ENCODE assay signal across 9 cellular contexts in the genomic region with DNA sequence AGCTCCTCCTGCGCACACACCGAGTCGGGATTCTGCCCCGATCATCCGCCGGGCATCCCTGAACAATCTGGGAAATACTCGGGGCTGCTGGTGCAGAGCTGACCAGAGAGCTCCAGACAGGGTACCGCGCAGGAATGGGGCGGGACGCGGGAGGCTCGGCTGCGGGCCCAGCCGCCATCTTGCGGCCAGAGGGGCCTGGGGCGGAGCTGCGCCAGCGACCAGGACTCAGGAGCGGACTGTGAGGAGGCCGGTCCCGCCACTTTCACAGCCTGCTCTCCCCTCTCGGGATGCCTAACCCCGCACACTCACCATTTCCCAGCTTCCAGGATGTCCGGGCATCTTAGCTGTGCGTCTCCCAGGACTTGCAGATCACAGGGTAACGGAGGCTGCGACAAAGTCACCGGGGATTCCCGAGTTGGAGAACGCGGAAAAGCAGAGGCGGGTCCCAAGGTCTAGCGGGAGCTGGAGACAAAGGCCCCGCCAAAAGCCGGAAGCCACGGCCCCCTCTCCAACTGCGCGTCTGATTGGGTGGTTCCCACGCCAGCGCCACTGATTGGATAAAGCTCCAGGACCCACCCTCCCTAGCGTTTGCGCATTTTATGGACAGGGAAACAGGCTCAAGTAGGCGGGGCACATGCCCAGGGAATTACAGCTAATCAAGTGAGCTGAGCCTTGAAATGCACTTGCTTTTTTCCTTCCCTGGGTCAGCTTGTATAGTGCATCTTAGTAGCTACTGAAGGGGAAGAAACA. TPM values are rescaled to one million over a fixed set of nuclear protein-coding genes. Genes with fewer than 3 reads are reported as not detected.
DNase-seq lines count a peak whose midpoint lies in the region; ATAC-seq and TF ChIP-seq lines count a peak whose summit lies in the region.
"Had no signal": no experiment of that assay in that cellular context is flagged by ENCODE, and none has a peak within 500 bp of the region (broad histone marks: within the 10 kb centered on the region; RNA-seq: fewer than 3 reads in every experiment).

No MANE protein-coding gene starts in this region.

- CTCF ChIA-PET in AG04450 (lab: Charles Lee), result interaction anchor here (0.9 to 1.2 kb wide), 2 partner anchors 12 to 84 kb away, joined by 3 to 4 read pairs; a partner anchor contains a TSS

- peaks cover 38% of the 10 kb centered on the region for H3K36me3 Mint-ChIP-seq in endodermal cell (ENCODE audit: low read depth)

- H3K9me3 Mint-ChIP-seq in endodermal cell, result peaks cover 38% of the 10 kb centered on the region

- no peak overlapping the region for H2BK120ac ChIP-seq in mesenchymal stem cell (ENCODE audit: low read depth, low read length)

- 0% methylated on average over 16 to 44 of the region's 44 CpGs for WGBS in endodermal cell (ENCODE audit: insufficient coverage in 1 of 2, insufficient read length in 1 of 2), 2 experiments
- WGBS in mesenchymal stem cell, result under 1% methylated on average over 43 of the region's 44 CpGs

- H3K27ac ChIP-seq in AG04450 (ENCODE audit: low read depth, low read length), result peak overlapping the region; percentile 93
- H3K27ac ChIP-seq in endodermal cell (ENCODE audit: low read depth, low read length), result peak overlapping the region; percentile 99
- H3K27ac ChIP-seq in mesenchymal stem cell (ENCODE audit: low read length, poor library complexity, severe bottlenecking), result peak overlapping the region; percentile 76

- peak; percentile 87 for DNase-seq in AG04450 (ENCODE audit: low read depth, low spot score)
- DNase-seq in NCI-H748 (lab: John Stamatoyannopoulos, UW; ENCODE audit: unreplicated experiment), result peak; percentile 97
- DNase-seq in activated CD8-positive, alpha-beta memory T cell treated with anti-CD3 and anti-CD28 coated beads, Interleukin-2, amount 50 U/mL, for 24 hours (ENCODE audit: extremely low read depth), result peak; percentile 88
- DNase-seq in endodermal cell, result peak; percentile 98
- peak; percentile 97 for DNase-seq in mesenchymal stem cell
- DNase-seq in stimulated activated CD8-positive, alpha-beta memory T cell treated with anti-CD3 and anti-CD28 coated beads, Interleukin-12 subunit alpha, Interleukin-12 subunit beta, amount 100 ng/mL, for 1 hour (ENCODE audit: low read depth), result peak; percentile 84

- H3K36me3 ChIP-seq in endodermal cell (ENCODE audit: control insufficient read depth, insufficient read depth, low read length) (peaks cover 35% of the 10 kb centered on the region), mesenchymal stem cell (ENCODE audit: control insufficient read depth in 1 of 2, insufficient read depth in 2 of 2, low read depth in 1 of 2, low read length in 2 of 2) (peaks cover 13 to 26% of the 10 kb centered on the region in 2 experiments)

- peaks cover 9% of the 10 kb centered on the region for H3K79me1 ChIP-seq in mesenchymal stem cell (replicated peaks; ENCODE audit: low read length, poor library complexity, severe bottlenecking)

- peaks cover 10% of the 10 kb centered on the region for H3K4me1 Mint-ChIP-seq in endodermal cell

- no peaks in the 10 kb centered on the region for H3K4me1 ChIP-seq in endodermal cell (ENCODE audit: control insufficient read depth, insufficient read depth, low read length)
- peaks cover 2% of the 10 kb centered on the region for H3K4me1 ChIP-seq in mesenchymal stem cell (ENCODE audit: control insufficient read depth, insufficient read depth, low read depth, low read length)

- peak overlapping the region; percentile 31 for H4K91ac ChIP-seq in mesenchymal stem cell (ENCODE audit: low read length)

- peak overlapping the region; percentile 92 for H3K4me3 Mint-ChIP-seq in endodermal cell

- peak overlapping the region; percentile 45 for H4K8ac ChIP-seq in mesenchymal stem cell (ENCODE audit: low read length)

- H2BK12ac ChIP-seq in mesenchymal stem cell (ENCODE audit: low read length in 2 of 2), result no peak overlapping the region

- ATAC-seq in GM18873 (IDR thresholded peaks at IDR 0.05; ENCODE audit: low FRiP score, unreplicated experiment) (peak; percentile 90), HG03175 (IDR thresholded peaks at IDR 0.05; ENCODE audit: unreplicated experiment) (peak; percentile 93)
- ATAC-seq: HCT116 had no signal

- peak overlapping the region; percentile 99 for H3K27ac Mint-ChIP-seq in endodermal cell

- H2BK15ac ChIP-seq in mesenchymal stem cell (ENCODE audit: low read depth, poor library complexity, severe bottlenecking), result no peak overlapping the region

- H3K4ac ChIP-seq in mesenchymal stem cell (ENCODE audit: low read depth in 1 of 2, low read length in 2 of 2), result peak overlapping the region in 1 of 2 experiments; percentile 34

- TF ChIP-seq CTCF in AG04450 (IDR thresholded peaks at IDR 0.05; ENCODE audit: low read depth, low read length) (no peak), endodermal cell (conservative IDR thresholded peaks at IDR 0.05) (no peak)

- H3K4me2 ChIP-seq in mesenchymal stem cell (ENCODE audit: low read length, poor library complexity, severe bottlenecking), result peak overlapping the region; percentile 82

- H3K23ac ChIP-seq in mesenchymal stem cell (ENCODE audit: low read length in 2 of 2), result no peak overlapping the region

- no peak overlapping the region for H3K14ac ChIP-seq in mesenchymal stem cell (ENCODE audit: low read length in 2 of 2)

- H3K27me3 ChIP-seq in AG04450 (ENCODE audit: control insufficient read depth, insufficient read depth, low read length) (no peaks in the 10 kb centered on the region), endodermal cell (ENCODE audit: control insufficient read depth, insufficient read depth, low read length, poor library complexity, severe bottlenecking) (no peaks in the 10 kb centered on the region), mesenchymal stem cell (ENCODE audit: control insufficient read depth in 1 of 2, insufficient read depth in 1 of 2, low read length in 2 of 2) (no peaks in the 10 kb centered on the region)

- H2AFZ ChIP-seq in mesenchymal stem cell (ENCODE audit: low read depth, low read length), result peak overlapping the region; percentile 99

- H3K9me3 ChIP-seq in AG04450 (ENCODE audit: control insufficient read depth, insufficient read depth, low read length), result peaks cover 9% of the 10 kb centered on the region
- peaks cover 21% of the 10 kb centered on the region for H3K9me3 ChIP-seq in endodermal cell (ENCODE audit: control insufficient read depth, low read length)
- no peaks in the 10 kb centered on the region for H3K9me3 ChIP-seq in mesenchymal stem cell (ENCODE audit: control insufficient read depth, low read length)

- no peak overlapping the region for H2BK5ac ChIP-seq in mesenchymal stem cell (ENCODE audit: low read depth, low read length, poor library complexity, severe bottlenecking)

- no peak overlapping the region for H2AK5ac ChIP-seq in mesenchymal stem cell (ENCODE audit: low read length, severe bottlenecking)

- POLR2A ChIA-PET in AG04450 (lab: Yijun Ruan, JAX), result interaction anchor here (0.8 to 1.6 kb wide), 2 partner anchors 15 to 84 kb away, joined by 6 to 23 read pairs; a partner anchor contains a TSS

- H3K18ac ChIP-seq in mesenchymal stem cell (ENCODE audit: low read depth in 1 of 2, low read length in 2 of 2), result peak overlapping the region; percentile 61 to 90

- H3K4me3 ChIP-seq in AG04450 (ENCODE audit: low read depth, low read length), result peak overlapping the region; percentile 94
- H3K4me3 ChIP-seq in endodermal cell (ENCODE audit: low read length), result peak overlapping the region; percentile 86
- peak overlapping the region; percentile 92 to 94 for H3K4me3 ChIP-seq in mesenchymal stem cell (ENCODE audit: insufficient read depth in 1 of 2, low read depth in 1 of 2, low read length in 2 of 2)

- H3K9ac ChIP-seq in endodermal cell (ENCODE audit: extremely low read depth, low read length, poor library complexity, severe bottlenecking) (peak overlapping the region; percentile 99), mesenchymal stem cell (ENCODE audit: low read length) (peak overlapping the region; percentile 91)

- no peaks in the 10 kb centered on the region for H3K27me3 Mint-ChIP-seq in endodermal cell (ENCODE audit: insufficient read depth)

RNA-seq across cellular contexts. Expression of a gene that starts 15.8 kb away (rescaled TPM):
- polyA plus RNA-seq in AG04450 (2011; rRNA removed), result 4.1 and 6.3 TPM in 2 replicates
- polyA minus RNA-seq in AG04450 (2011; rRNA and poly(A)+ RNA removed), result 11.7 and 17.4 TPM in 2 replicates
- 10 to 100 TPM; 60.6 to 72.7 TPM for total RNA-seq in endodermal cell
- 35.1 TPM for polyA plus RNA-seq in endodermal cell (2013, experiment 1 of 2)
- 32.7 TPM for polyA plus RNA-seq in endodermal cell (2013, experiment 2 of 2)
- polyA plus RNA-seq in mesenchymal stem cell (2013, experiment 1 of 2), result 5.5 TPM
- 5.4 TPM for polyA plus RNA-seq in mesenchymal stem cell (2013, experiment 2 of 2)

Comparison
In these comparisons a context has a peak if more than half of its experiments do, and no peak if none do; other contexts are left out.
1. Peak in every context shown above with its lines: DNase-seq, ATAC-seq, H3K4me3 ChIP-seq and H3K27ac ChIP-seq.